Comparison of ENCODE assay signal across 16 cellular contexts in the genomic region with DNA sequence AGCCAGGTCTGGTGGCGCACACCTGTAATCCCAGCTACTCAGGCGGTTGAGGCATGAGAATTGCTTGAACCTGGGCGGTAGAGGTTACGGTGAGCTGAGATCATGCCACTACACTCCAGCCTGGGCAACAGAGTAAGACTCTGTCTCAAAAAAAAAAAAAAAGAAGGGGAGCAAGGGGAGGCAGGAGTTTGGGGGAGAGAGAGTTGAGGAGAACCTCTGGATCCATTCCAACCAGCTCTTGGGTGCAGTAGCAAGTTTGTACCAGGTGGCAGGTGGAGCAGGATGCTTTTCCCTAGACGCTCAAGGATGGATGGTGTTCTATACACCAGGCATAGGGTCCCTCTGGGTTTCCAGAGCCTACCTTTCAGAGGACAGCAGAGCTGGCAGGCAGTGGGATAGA. TPM values are rescaled to one million over a fixed set of nuclear protein-coding genes. Genes with fewer than 3 reads are reported as not detected.
DNase-seq lines count a peak whose midpoint lies in the region; ATAC-seq and TF ChIP-seq lines count a peak whose summit lies in the region.
"Had no signal": no experiment of that assay in that cellular context is flagged by ENCODE, and none has a peak within 500 bp of the region (broad histone marks: within the 10 kb centered on the region; RNA-seq: fewer than 3 reads in every experiment).

No MANE protein-coding gene starts in this region.

- H3K4me1 ChIP-seq in BLaER1 treated with 17β-estradiol and CSF1 and Interleukin-3, amounts not matched to agents 10 nM and 100 nM = peaks cover 63 to 97% (median 89%) of the 10 kb centered on the region in 10 experiments
- H3K4me1 ChIP-seq in neutrophil (ENCODE audit: control insufficient read depth in 1 of 2, insufficient read depth in 1 of 2, low read depth in 1 of 2, low read length in 1 of 2) = peaks cover 69 to 85% of the 10 kb centered on the region in 2 experiments
- H3K4me1 ChIP-seq in aorta (ENCODE audit: control insufficient read depth in 1 of 2, insufficient read depth in 2 of 2, low read length in 2 of 2) = no peaks in the 10 kb centered on the region

- H3K4me2 ChIP-seq in BLaER1 treated with 17β-estradiol and CSF1 and Interleukin-3, amounts not matched to agents 10 nM and 100 nM = peak overlapping the region; percentile 92 to 99 (median 96)
- H3K4me2 ChIP-seq: A549, KMS-11 had no signal

- no peaks in the 10 kb centered on the region for H3K9me3 ChIP-seq in BLaER1 treated with 17β-estradiol and CSF1 and Interleukin-3, amounts not matched to agents 10 nM and 100 nM (replicated peaks in 1 of 11)
- H3K9me3 ChIP-seq in neutrophil = no peaks in the 10 kb centered on the region
- no peaks in the 10 kb centered on the region for H3K9me3 ChIP-seq in aorta (ENCODE audit: control insufficient read depth, low read length)
- H3K9me3 ChIP-seq: A549 had no signal

- peak overlapping the region; percentile 76 to 96 (median 87); a peak in 19 of 22 replicates for H3K9ac ChIP-seq in BLaER1 treated with 17β-estradiol and CSF1 and Interleukin-3, amounts not matched to agents 10 nM and 100 nM
- H3K9ac ChIP-seq: KMS-11 had no signal

- no peak for ATAC-seq in left lobe of liver
- no peak for ATAC-seq in aorta (ENCODE audit: low FRiP score)
- no peak for ATAC-seq in GM21737 (IDR thresholded peaks at IDR 0.05; ENCODE audit: unreplicated experiment)
- ATAC-seq: A549 had no signal

- peak overlapping the region in 9 of 10 experiments; percentile 56 to 98 (median 76); a peak in 16 of 20 replicates for H3K4me3 ChIP-seq in BLaER1 treated with 17β-estradiol and CSF1 and Interleukin-3, amounts not matched to agents 10 nM and 100 nM
- H3K4me3 ChIP-seq in NB4 (ENCODE audit: low read depth, low read length) = peak overlapping the region; percentile 96
- peak overlapping the region; percentile 82 to 91 for H3K4me3 ChIP-seq in neutrophil (ENCODE audit: low read depth in 1 of 2, low read length in 1 of 2)
- H3K4me3 ChIP-seq in aorta (ENCODE audit: low read length in 2 of 2) = no peak overlapping the region
- H3K4me3 ChIP-seq: A549 had no signal

- peaks cover 0 to 63% (median 21%) of the 10 kb centered on the region in 11 experiments; a peak in 14 of 22 replicates for H3K36me3 ChIP-seq in BLaER1 treated with 17β-estradiol and CSF1 and Interleukin-3, amounts not matched to agents 10 nM and 100 nM
- H3K36me3 ChIP-seq in neutrophil = peaks cover 22% of the 10 kb centered on the region
- no peaks in the 10 kb centered on the region for H3K36me3 ChIP-seq in aorta (ENCODE audit: control insufficient read depth in 1 of 2, insufficient read depth in 2 of 2, low read length in 1 of 2)

- no peak for TF ChIP-seq CTCF in NB4 (IDR thresholded peaks at IDR 0.05; ENCODE audit: low read depth, low read length)
- no peak for TF ChIP-seq CTCF in neutrophil (IDR thresholded peaks at IDR 0.05)

- WGBS in aorta, 2 donors = 93 to 94% methylated on average over 5 of the region's 5 CpGs

- H4K20me1 ChIP-seq in BLaER1 treated with 17β-estradiol and CSF1 and Interleukin-3, amounts not matched to agents 10 nM and 100 nM = peaks cover 0 to 38% (median 0%) of the 10 kb centered on the region in 11 experiments; a peak in 9 of 22 replicates

- intact Hi-C loops in aorta (cut with DNase I) = loop anchor here in 1 of 2 donors (5.0 kb wide), 1 partner anchor 63 kb away; a partner anchor contains a TSS

- peak overlapping the region in 9 of 11 experiments; percentile 94 to 100 (median 98); a peak in 18 of 22 replicates for H3K27ac ChIP-seq in BLaER1 treated with 17β-estradiol and CSF1 and Interleukin-3, amounts not matched to agents 10 nM and 100 nM
- H3K27ac ChIP-seq in neutrophil = peak overlapping the region; percentile 93
- H3K27ac ChIP-seq in aorta (ENCODE audit: low read depth in 1 of 2, low read length in 2 of 2) = no peak overlapping the region
- H3K27ac ChIP-seq: A549, KMS-11 had no signal

- DNase-seq in NB4 (ENCODE audit: low read depth) = peak; percentile 38
- peak; percentile 31 for DNase-seq in left lobe of liver (ENCODE audit: low spot score)
- DNase-seq in NAMALWA (ENCODE audit: low spot score) = no peak
- no peak for DNase-seq in aorta
- DNase-seq: CD4-positive, CD25-positive, alpha-beta regulatory T cell; DMS79; MM.1S; NCI-H1930; NCI-H2171 treated with DMSO at 0.1 percent for 48 hours; NCI-H82; SIG-M5 had no signal

- H3K27me3 ChIP-seq in BLaER1 treated with 17β-estradiol and CSF1 and Interleukin-3, amounts not matched to agents 10 nM and 100 nM = no peaks in the 10 kb centered on the region
- H3K27me3 ChIP-seq in neutrophil (no peaks in the 10 kb centered on the region), aorta (ENCODE audit: control insufficient read depth in 1 of 2, insufficient read depth in 2 of 2, low read length in 1 of 2) (peaks cover 0 to 1% of the 10 kb centered on the region in 2 donors)

- no peak for TF ChIP-seq POLR2A in NB4 (IDR thresholded peaks at IDR 0.05; ENCODE audit: extremely low read depth, insufficient read length)

RNA-seq across cellular contexts. Expression of a gene that starts 1.9 kb away (rescaled TPM):
- 0.68 TPM for total RNA-seq in left lobe of liver
- 1 to 10 TPM; 3.2 to 3.3 TPM for total RNA-seq in aorta
- polyA plus RNA-seq in aorta = under 1 TPM in 1 of 2 donors, not detected in 1; 0.28 TPM

RNA-seq across cellular contexts. Expression of a gene that starts 18.4 kb away (rescaled TPM):
- 144 TPM for total RNA-seq in left lobe of liver
- 100 to 1,000 TPM; 645 to 782 TPM for total RNA-seq in aorta
- polyA plus RNA-seq in aorta = 1,000 to 10,000 TPM in 1 of 2 donors, 100 to 1,000 TPM in 1; 846 to 1,277 TPM

RNA-seq across cellular contexts. Expression of a gene that starts 19.0 kb away (rescaled TPM):
- total RNA-seq in left lobe of liver (21.9 TPM), aorta (10 to 100 TPM; 66.8 to 67.8 TPM)
- polyA plus RNA-seq in aorta = 10 to 100 TPM in 1 of 2 donors, 1 to 10 TPM in 1; 9.4 to 11.3 TPM

RNA-seq across cellular contexts. Expression of a gene that starts 26.0 kb away (rescaled TPM):
- total RNA-seq in left lobe of liver (71.7 TPM), aorta (10 to 100 TPM; 71.5 to 72.1 TPM)
- polyA plus RNA-seq in aorta = 10 to 100 TPM; 54.1 to 63.0 TPM

Comparison
In these comparisons a context has a peak if more than half of its experiments do, and no peak if none do; other contexts are left out.
1. H3K27ac ChIP-seq: peak in BLaER1 treated with 17β-estradiol and CSF1 and Interleukin-3, amounts not matched to agents 10 nM and 100 nM (9 of 11) and neutrophil (single experiment); none in aorta (0 of 2).
2. H3K4me3 ChIP-seq: peak in BLaER1 treated with 17β-estradiol and CSF1 and Interleukin-3, amounts not matched to agents 10 nM and 100 nM (9 of 10), NB4 (single experiment) and neutrophil (2 of 2); none in aorta (0 of 2).
3. DNase-seq: peak in NB4 (single experiment) and left lobe of liver (single experiment); none in NAMALWA (single experiment) and aorta (0 of 2).